10 cellular contexts compared by ENCODE assay signal in genomic region chr15:70339551-70340517, GRCh38.
DNase-seq lines count a peak whose midpoint lies in the region; ATAC-seq, FAIRE-seq and TF ChIP-seq lines count a peak whose summit lies in the region.
"Had no signal": no experiment of that assay in that cellular context is flagged by ENCODE, and none has a peak within 500 bp of the region (broad histone marks: within the 10 kb centered on the region; RNA-seq: fewer than 3 reads in every experiment).

No MANE protein-coding gene starts in this region.

- TF ChIP-seq CTCF in D721Med (IDR thresholded peaks at IDR 0.05; ENCODE audit: insufficient read depth, missing control alignments), result no peak
- TF ChIP-seq CTCF in lower lobe of right lung (IDR thresholded peaks at IDR 0.05), result no peak

- H3K27ac ChIP-seq in lower lobe of right lung, result peak overlapping the region; percentile 52
- H3K27ac ChIP-seq in effector memory CD4-positive, alpha-beta T cell (ENCODE audit: insufficient read depth, low read length, poor library complexity, severe bottlenecking), result no peak overlapping the region

- H3K9me3 ChIP-seq in lower lobe of right lung, result peaks cover 3% of the 10 kb centered on the region
- no peaks in the 10 kb centered on the region for H3K9me3 ChIP-seq in effector memory CD4-positive, alpha-beta T cell (ENCODE audit: control insufficient read depth, low read length)

- DNase-seq in D721Med (ENCODE audit: insufficient read length, low spot score) (no peak), KBM-7 (peak; percentile 38), RPMI7951 (ENCODE audit: low read depth) (peak; percentile 86), lower lobe of right lung (peak; percentile 65), NCI-H1930 (lab: John Stamatoyannopoulos, UW) (no peak)
- no peak for DNase-seq in effector memory CD4-positive, alpha-beta T cell

- peak; percentile 72 to 76 for ATAC-seq in lower lobe of right lung
- ATAC-seq in GM21390 (IDR thresholded peaks at IDR 0.05; ENCODE audit: unreplicated experiment), result no peak
- no peak for ATAC-seq in GM21786 (IDR thresholded peaks at IDR 0.05; ENCODE audit: unreplicated experiment)
- ATAC-seq: activated CD4-positive, CD25-positive, alpha-beta regulatory T cell treated with anti-CD3 and anti-CD28 coated beads, Interleukin-2, amount 50 U/mL, for 24 hours had no signal

- in situ Hi-C loops in KBM-7 (cut with MboI; ENCODE audit: low pct_unique_long_range_greater_than_20kb, low sequenced_read_pairs), result no loop called here

- peak; percentile 98 for FAIRE-seq in D721Med (lab: Jason Lieb, UNC)
- FAIRE-seq: frontal cortex had no signal

- H3K4me1 ChIP-seq in lower lobe of right lung, result peaks cover 8% of the 10 kb centered on the region
- H3K4me1 ChIP-seq in effector memory CD4-positive, alpha-beta T cell (ENCODE audit: control insufficient read depth, insufficient read depth, low read length, poor library complexity, severe bottlenecking), result no peaks in the 10 kb centered on the region

- no peaks in the 10 kb centered on the region for H3K36me3 ChIP-seq in lower lobe of right lung
- no peaks in the 10 kb centered on the region for H3K36me3 ChIP-seq in effector memory CD4-positive, alpha-beta T cell (ENCODE audit: control insufficient read depth, insufficient read depth, low read length)

- no peaks in the 10 kb centered on the region for H3K27me3 ChIP-seq in lower lobe of right lung (ENCODE audit: low read depth)
- H3K27me3 ChIP-seq in effector memory CD4-positive, alpha-beta T cell (replicated peaks; ENCODE audit: control insufficient read depth, insufficient read depth, low read length, poor library complexity, severe bottlenecking), result no peaks in the 10 kb centered on the region

- H3K4me3 ChIP-seq in lower lobe of right lung, result no peak overlapping the region
- no peak overlapping the region for H3K4me3 ChIP-seq in effector memory CD4-positive, alpha-beta T cell (ENCODE audit: insufficient read depth, low read depth, low read length, poor library complexity, severe bottlenecking)

- intact Hi-C loops in lower lobe of right lung (cut with DNase I), result no loop called here

Comparison
In these comparisons a context has a peak if more than half of its experiments do, and no peak if none do; other contexts are left out.
1. DNase-seq: peak in KBM-7 (single experiment), RPMI7951 (single experiment) and lower lobe of right lung (single experiment); none in D721Med (single experiment), NCI-H1930 (0 of 2) and effector memory CD4-positive, alpha-beta T cell (0 of 3).
2. ATAC-seq: peak in lower lobe of right lung (2 of 2); none in GM21390 (single experiment) and GM21786 (single experiment).